ENCODE assay signal across 1 cellular context in genomic region chr6:27684264-27685211, GRCh38.
A peak's percentile ranks its signal among the peaks of the same experiment; 100 is the strongest.
TF ChIP-seq lines count a peak whose summit lies in the region.

No MANE protein-coding gene starts in this region.

TF ChIP-seq in K562, 482 proteins besides CTCF, POLR2A, EP300 and RAD21 (continued from another document and continues in another):
- TF ChIP-seq, protein P1, sequence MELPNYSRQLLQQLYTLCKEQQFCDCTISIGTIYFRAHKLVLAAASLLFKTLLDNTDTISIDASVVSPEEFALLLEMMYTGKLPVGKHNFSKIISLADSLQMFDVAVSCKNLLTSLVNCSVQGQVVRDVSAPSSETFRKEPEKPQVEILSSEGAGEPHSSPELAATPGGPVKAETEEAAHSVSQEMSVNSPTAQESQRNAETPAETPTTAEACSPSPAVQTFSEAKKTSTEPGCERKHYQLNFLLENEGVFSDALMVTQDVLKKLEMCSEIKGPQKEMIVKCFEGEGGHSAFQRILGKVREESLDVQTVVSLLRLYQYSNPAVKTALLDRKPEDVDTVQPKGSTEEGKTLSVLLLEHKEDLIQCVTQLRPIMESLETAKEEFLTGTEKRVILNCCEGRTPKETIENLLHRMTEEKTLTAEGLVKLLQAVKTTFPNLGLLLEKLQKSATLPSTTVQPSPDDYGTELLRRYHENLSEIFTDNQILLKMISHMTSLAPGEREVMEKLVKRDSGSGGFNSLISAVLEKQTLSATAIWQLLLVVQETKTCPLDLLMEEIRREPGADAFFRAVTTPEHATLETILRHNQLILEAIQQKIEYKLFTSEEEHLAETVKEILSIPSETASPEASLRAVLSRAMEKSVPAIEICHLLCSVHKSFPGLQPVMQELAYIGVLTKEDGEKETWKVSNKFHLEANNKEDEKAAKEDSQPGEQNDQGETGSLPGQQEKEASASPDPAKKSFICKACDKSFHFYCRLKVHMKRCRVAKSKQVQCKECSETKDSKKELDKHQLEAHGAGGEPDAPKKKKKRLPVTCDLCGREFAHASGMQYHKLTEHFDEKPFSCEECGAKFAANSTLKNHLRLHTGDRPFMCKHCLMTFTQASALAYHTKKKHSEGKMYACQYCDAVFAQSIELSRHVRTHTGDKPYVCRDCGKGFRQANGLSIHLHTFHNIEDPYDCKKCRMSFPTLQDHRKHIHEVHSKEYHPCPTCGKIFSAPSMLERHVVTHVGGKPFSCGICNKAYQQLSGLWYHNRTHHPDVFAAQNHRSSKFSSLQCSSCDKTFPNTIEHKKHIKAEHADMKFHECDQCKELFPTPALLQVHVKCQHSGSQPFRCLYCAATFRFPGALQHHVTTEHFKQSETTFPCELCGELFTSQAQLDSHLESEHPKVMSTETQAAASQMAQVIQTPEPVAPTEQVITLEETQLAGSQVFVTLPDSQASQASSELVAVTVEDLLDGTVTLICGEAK (IDR thresholded peaks at IDR 0.05) = peak; percentile 82
- TF ChIP-seq, protein P1 (CRISPR knock-in tag; IDR thresholded peaks at IDR 0.05) = no peak
- TF ChIP-seq, protein P2, sequence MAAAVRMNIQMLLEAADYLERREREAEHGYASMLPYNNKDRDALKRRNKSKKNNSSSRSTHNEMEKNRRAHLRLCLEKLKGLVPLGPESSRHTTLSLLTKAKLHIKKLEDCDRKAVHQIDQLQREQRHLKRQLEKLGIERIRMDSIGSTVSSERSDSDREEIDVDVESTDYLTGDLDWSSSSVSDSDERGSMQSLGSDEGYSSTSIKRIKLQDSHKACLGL (CRISPR knock-in tag; IDR thresholded peaks at IDR 0.05; ENCODE audit: borderline replicate concordance, poor library complexity, severe bottlenecking) = peak; percentile 6
- TF ChIP-seq KLF6 (CRISPR knock-in tag; IDR thresholded peaks at IDR 0.05; ENCODE audit: borderline replicate concordance) = peak; percentile 58; the same call in 1 of the 2 replicates
- TF ChIP-seq ZFP36 (IDR thresholded peaks at IDR 0.05; ENCODE audit: low read depth, low read length, partially characterized antibody) = peak; percentile 26
- TF ChIP-seq ESRRA (IDR thresholded peaks at IDR 0.05; ENCODE audit: borderline replicate concordance, low read depth) = 0 out of 2 replicates have a peak, but pooled peaks have one; percentile 45
- no peak for TF ChIP-seq STAT5A (IDR thresholded peaks at IDR 0.05; ENCODE audit: borderline replicate concordance, low read length)
- TF ChIP-seq CSDE1 (IDR thresholded peaks at IDR 0.05) = peak in 1 of 2 experiments; percentile 77; a peak in 1 of 4 replicates
- no peak for TF ChIP-seq ZNF551 (CRISPR knock-in tag; IDR thresholded peaks at IDR 0.05)
- TF ChIP-seq KAT7 (CRISPR knock-in tag; IDR thresholded peaks at IDR 0.05; ENCODE audit: borderline replicate concordance) = 0 out of 2 replicates have a peak, but pooled peaks have one; percentile 30
- peak; percentile 82; the same call in 1 of the 2 replicates for TF ChIP-seq RFX7 (CRISPR knock-in tag; IDR thresholded peaks at IDR 0.05)
- no peak for TF ChIP-seq ATF1 (CRISPR knock-in tag; IDR thresholded peaks at IDR 0.05)
- peak; percentile 30; the same call in 1 of the 2 replicates for TF ChIP-seq ATF1 (tag; IDR thresholded peaks at IDR 0.05)
- peak; percentile 64 for TF ChIP-seq ATF7 (IDR thresholded peaks at IDR 0.05)
- 0 out of 2 replicates have a peak, but pooled peaks have one; percentile 26 for TF ChIP-seq OTX1 (CRISPR knock-in tag; IDR thresholded peaks at IDR 0.05)
- TF ChIP-seq ZNF75A (CRISPR knock-in tag; IDR thresholded peaks at IDR 0.05) = no peak
- 0 out of 2 replicates have a peak, but pooled peaks have one; percentile 37 for TF ChIP-seq ZNF696 (CRISPR knock-in tag; conservative IDR thresholded peaks at IDR 0.05)
- no peak for TF ChIP-seq ZNF165 (CRISPR knock-in tag; IDR thresholded peaks at IDR 0.05; ENCODE audit: borderline replicate concordance)
- peak; percentile 46; the same call in 1 of the 2 replicates for TF ChIP-seq ZNF436 (CRISPR knock-in tag; IDR thresholded peaks at IDR 0.05)
- TF ChIP-seq KDM1A (IDR thresholded peaks at IDR 0.05) = peak; percentile 19 to 62; a peak in 2 of 4 replicates
- 0 out of 2 replicates have a peak, but pooled peaks have one; percentile 15 for TF ChIP-seq NFE2L1 (tag; IDR thresholded peaks at IDR 0.05; ENCODE audit: borderline replicate concordance, low read depth)
- peak; percentile 45 for TF ChIP-seq BRF1 (IDR thresholded peaks at IDR 0.05; ENCODE audit: borderline replicate concordance, extremely low read depth, insufficient read length)
- TF ChIP-seq ZNF124 (CRISPR knock-in tag; IDR thresholded peaks at IDR 0.05) = no peak
- TF ChIP-seq HDAC1 (IDR thresholded peaks at IDR 0.05) = peak in 1 of 2 experiments; percentile 90; a peak in 1 of 4 replicates
- 0 out of 2 replicates have a peak, but pooled peaks have one; percentile 25 for TF ChIP-seq GMEB1 (CRISPR knock-in tag; IDR thresholded peaks at IDR 0.05)
- TF ChIP-seq POLR3A (IDR thresholded peaks at IDR 0.05; ENCODE audit: borderline replicate concordance, extremely low read depth, insufficient read depth, insufficient read length) = peak; percentile 91
- peak; percentile 71; the same call in 1 of the 2 replicates for TF ChIP-seq PHF21A (IDR thresholded peaks at IDR 0.05; ENCODE audit: borderline replicate concordance, low read depth)
- TF ChIP-seq SREBF1 (IDR thresholded peaks at IDR 0.05; ENCODE audit: borderline replicate concordance, low read depth, low read length) = 0 out of 2 replicates have a peak, but pooled peaks have one; percentile 23
- TF ChIP-seq ZBTB5 (IDR thresholded peaks at IDR 0.05) = peak; percentile 58; the same call in 1 of the 2 replicates
- TF ChIP-seq ZNF740 (CRISPR knock-in tag; IDR thresholded peaks at IDR 0.05) = no peak
- no peak for TF ChIP-seq ZNF740 (tag; IDR thresholded peaks at IDR 0.05)
- no peak for TF ChIP-seq CBX2 (IDR thresholded peaks at IDR 0.05; ENCODE audit: insufficient read depth, low read length, poor library complexity, severe bottlenecking)
- TF ChIP-seq CEBPG (CRISPR knock-in tag; IDR thresholded peaks at IDR 0.05) = no peak; the same call in 1 of the 2 replicates
- peak; percentile 36 to 69; a peak in 3 of 4 replicates for TF ChIP-seq CEBPG (tag; conservative IDR thresholded peaks at IDR 0.05 in 1 of 2, IDR thresholded peaks at IDR 0.05 in 1 of 2)
- TF ChIP-seq SPI1 (IDR thresholded peaks at IDR 0.05; ENCODE audit: borderline replicate concordance, low read depth, low read length) = peak; percentile 76; the same call in 1 of the 2 replicates
- TF ChIP-seq SMAD3 (CRISPR knock-in tag; conservative IDR thresholded peaks at IDR 0.05) = peak; percentile 48; the same call in 1 of the 2 replicates
- TF ChIP-seq BRF2 (IDR thresholded peaks at IDR 0.05; ENCODE audit: borderline replicate concordance, insufficient read depth, insufficient read length) = no peak
- peak; percentile 88 for TF ChIP-seq CTBP1 (IDR thresholded peaks at IDR 0.05; ENCODE audit: borderline replicate concordance)
- TF ChIP-seq ZNF592 (IDR thresholded peaks at IDR 0.05) = peak; percentile 91
- TF ChIP-seq NCOA2 (IDR thresholded peaks at IDR 0.05; ENCODE audit: partially characterized antibody in 2 of 2) = peak in 1 of 2 experiments; percentile 73
- TF ChIP-seq MAFK (IDR thresholded peaks at IDR 0.05; ENCODE audit: low read length) = no peak
- peak; percentile 46; the same call in 1 of the 2 replicates for TF ChIP-seq ZFX (CRISPR knock-in tag; IDR thresholded peaks at IDR 0.05)
- no peak for TF ChIP-seq TCFL5 (CRISPR knock-in tag; conservative IDR thresholded peaks at IDR 0.05)
- TF ChIP-seq RHOXF2B (CRISPR knock-in tag; conservative IDR thresholded peaks at IDR 0.05) = 0 out of 2 replicates have a peak, but pooled peaks have one; percentile 68
- peak; percentile 88 for TF ChIP-seq ZSCAN29 (IDR thresholded peaks at IDR 0.05)
- no peak for TF ChIP-seq SRSF3 (IDR thresholded peaks at IDR 0.05; ENCODE audit: insufficient read depth, low read length)
